12 cellular contexts compared by ENCODE assay signal in the genomic region with DNA sequence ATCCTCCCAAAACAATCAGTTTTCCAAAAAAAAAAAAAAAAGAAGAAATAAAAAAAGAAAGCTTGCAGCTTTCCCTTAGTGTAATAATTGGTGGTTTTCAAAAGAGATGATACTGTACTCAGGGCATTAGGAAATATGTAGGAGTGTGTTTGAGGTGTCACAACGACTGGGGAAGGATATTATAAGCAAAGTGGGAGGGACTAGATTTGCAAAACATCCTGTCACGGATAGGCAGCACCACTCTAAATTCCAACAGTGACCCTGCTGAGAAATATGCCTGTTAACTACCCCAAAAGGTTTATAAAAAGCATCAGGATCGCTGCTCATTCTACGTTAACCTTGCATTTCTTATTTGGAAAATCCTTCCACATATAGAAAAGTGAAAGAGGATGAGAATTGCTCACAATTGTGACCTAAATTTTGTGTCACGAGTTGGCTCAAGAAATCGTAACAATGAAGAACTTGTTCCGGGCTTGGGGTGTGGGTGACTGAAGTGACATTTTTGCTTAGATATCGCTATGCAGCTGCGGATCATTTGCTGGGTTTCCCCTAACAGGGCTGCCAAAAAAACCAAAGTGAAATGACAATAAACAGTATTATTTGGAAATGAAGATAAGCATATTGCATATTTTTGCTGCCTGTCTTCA. TPM values are rescaled to one million over a fixed set of nuclear protein-coding genes. Genes with fewer than 3 reads are reported as not detected.
DNase-seq lines count a peak whose midpoint lies in the region; ATAC-seq and TF ChIP-seq lines count a peak whose summit lies in the region.
"Had no signal": no experiment of that assay in that cellular context is flagged by ENCODE, and none has a peak within 500 bp of the region (broad histone marks: within the 10 kb centered on the region; RNA-seq: fewer than 3 reads in every experiment).

No MANE protein-coding gene starts in this region.

- H3K27me3 Mint-ChIP-seq in central memory CD8-positive, alpha-beta T cell, result no peaks in the 10 kb centered on the region
- no peaks in the 10 kb centered on the region for H3K27me3 Mint-ChIP-seq in glutamatergic neuron (ENCODE audit: unreplicated experiment)
- H3K27me3 Mint-ChIP-seq: IgD-negative memory B cell had no signal

- H3K4me2 ChIP-seq in mesendoderm (ENCODE audit: low read length), result no peak overlapping the region
- H3K4me2 ChIP-seq: SK-N-SH had no signal

- H4K8ac ChIP-seq in mesendoderm (ENCODE audit: low read depth, low read length), result no peak overlapping the region

- H3K4me1 ChIP-seq in mesendoderm (ENCODE audit: control insufficient read depth, low read depth, low read length), result no peaks in the 10 kb centered on the region
- H3K4me1 ChIP-seq: breast epithelium had no signal

- ATAC-seq in central memory CD8-positive, alpha-beta T cell (replicated peaks; ENCODE audit: extremely low read depth, poor library complexity, severe bottlenecking), result peak; percentile 45
- ATAC-seq in HG02571 (IDR thresholded peaks at IDR 0.05; ENCODE audit: unreplicated experiment) (no peak), HG03175 (IDR thresholded peaks at IDR 0.05; ENCODE audit: unreplicated experiment) (no peak)

- no peak overlapping the region for H4K5ac ChIP-seq in mesendoderm (ENCODE audit: low read length)

- H3K9ac ChIP-seq in mesendoderm (ENCODE audit: low read length), result no peak overlapping the region
- H3K9ac ChIP-seq: SK-N-SH had no signal

- H3K27ac Mint-ChIP-seq in central memory CD8-positive, alpha-beta T cell (ENCODE audit: low read depth), result no peak overlapping the region
- H3K27ac Mint-ChIP-seq in glutamatergic neuron (ENCODE audit: unreplicated experiment), result no peak overlapping the region
- H3K27ac Mint-ChIP-seq: IgD-negative memory B cell had no signal

- H2AK5ac ChIP-seq in mesendoderm (ENCODE audit: low read length), result no peak overlapping the region

- no peak overlapping the region for H2BK5ac ChIP-seq in mesendoderm (ENCODE audit: low read length)

- WGBS in mesendoderm (ENCODE audit: extremely low coverage, insufficient coverage, low lambda C conversion rate), result no CpG with 5 or more reads among the region's 9 CpGs

- H3K18ac ChIP-seq in mesendoderm (ENCODE audit: low read length), result no peak overlapping the region

- H3K36me3 Mint-ChIP-seq in central memory CD8-positive, alpha-beta T cell (ENCODE audit: insufficient read depth), result peaks cover 28% of the 10 kb centered on the region
- peaks cover 8% of the 10 kb centered on the region for H3K36me3 Mint-ChIP-seq in glutamatergic neuron (ENCODE audit: unreplicated experiment)

- no peaks in the 10 kb centered on the region for H3K36me3 ChIP-seq in mesendoderm (ENCODE audit: control insufficient read depth, insufficient read depth, low read length)
- H3K36me3 ChIP-seq: breast epithelium had no signal

- H3K79me2 ChIP-seq in mesendoderm (ENCODE audit: control insufficient read depth, insufficient read depth, low read length), result peaks cover 36% of the 10 kb centered on the region

- no peak overlapping the region for H2BK15ac ChIP-seq in mesendoderm (replicated peaks; ENCODE audit: low read depth)

- peak overlapping the region; percentile 55 for H3K4me3 Mint-ChIP-seq in central memory CD8-positive, alpha-beta T cell
- H3K4me3 Mint-ChIP-seq in glutamatergic neuron (ENCODE audit: unreplicated experiment), result no peak overlapping the region

- H3K27ac ChIP-seq in mesendoderm (ENCODE audit: low read depth, low read length), result no peak overlapping the region

- DNase-seq in AG08395 (ENCODE audit: low spot score), result peak; percentile 70
- DNase-seq in MV-4-11 (lab: John Stamatoyannopoulos, UW), result peak; percentile 65
- DNase-seq in central memory CD8-positive, alpha-beta T cell (ENCODE audit: low spot score in 2 of 2), result no peak
- peak; percentile 26 for DNase-seq in mesendoderm
- DNase-seq in cortex of kidney (lab: John Stamatoyannopoulos, UW), result no peak
- DNase-seq in glutamatergic neuron, result no peak
- DNase-seq: DMS 273 treated with DMSO at 0.1 percent for 48 hours, SK-N-SH had no signal

- no peak overlapping the region for H3K56ac ChIP-seq in mesendoderm (ENCODE audit: low read length)

- no peak for TF ChIP-seq CTCF in glutamatergic neuron (IDR thresholded peaks at IDR 0.05; ENCODE audit: partially characterized antibody, unreplicated experiment)

- no peak overlapping the region for H3K4ac ChIP-seq in mesendoderm (ENCODE audit: low read depth, low read length)

- H3K27me3 ChIP-seq in mesendoderm (ENCODE audit: insufficient read depth, low read length, poor library complexity), result no peaks in the 10 kb centered on the region
- H3K27me3 ChIP-seq: breast epithelium had no signal

- H3K4me1 Mint-ChIP-seq in central memory CD8-positive, alpha-beta T cell, result peaks cover 70% of the 10 kb centered on the region
- peaks cover 29% of the 10 kb centered on the region for H3K4me1 Mint-ChIP-seq in glutamatergic neuron (ENCODE audit: low read depth, unreplicated experiment)

- no peak overlapping the region for H3K23ac ChIP-seq in mesendoderm (ENCODE audit: low read length)

- H3K79me1 ChIP-seq in mesendoderm (ENCODE audit: low read length), result peaks cover 17% of the 10 kb centered on the region

- no peaks in the 10 kb centered on the region for H3K9me3 Mint-ChIP-seq in central memory CD8-positive, alpha-beta T cell
- H3K9me3 Mint-ChIP-seq in glutamatergic neuron (ENCODE audit: unreplicated experiment), result peaks cover 5% of the 10 kb centered on the region
- H3K9me3 Mint-ChIP-seq: IgD-negative memory B cell had no signal

- H2BK120ac ChIP-seq in mesendoderm (ENCODE audit: low read depth, low read length), result no peak overlapping the region

- no peak overlapping the region for H3K4me3 ChIP-seq in mesendoderm (ENCODE audit: low read length)

RNA-seq across cellular contexts. Expression of a gene that starts 51.6 kb away (rescaled TPM):
- polyA plus RNA-seq in mesendoderm (2013, experiment 1 of 2), result 24.9 TPM
- polyA plus RNA-seq in mesendoderm (2013, experiment 2 of 2), result 27.1 TPM
- total RNA-seq in glutamatergic neuron (ENCODE audit: unreplicated experiment), result 45.7 TPM

Comparison
In these comparisons a context has a peak if more than half of its experiments do, and no peak if none do; other contexts are left out.
1. DNase-seq: peak in AG08395 (single experiment), MV-4-11 (single experiment) and mesendoderm (single experiment); none in central memory CD8-positive, alpha-beta T cell (0 of 2), cortex of kidney (single experiment) and glutamatergic neuron (single experiment).